In the genomic region with DNA sequence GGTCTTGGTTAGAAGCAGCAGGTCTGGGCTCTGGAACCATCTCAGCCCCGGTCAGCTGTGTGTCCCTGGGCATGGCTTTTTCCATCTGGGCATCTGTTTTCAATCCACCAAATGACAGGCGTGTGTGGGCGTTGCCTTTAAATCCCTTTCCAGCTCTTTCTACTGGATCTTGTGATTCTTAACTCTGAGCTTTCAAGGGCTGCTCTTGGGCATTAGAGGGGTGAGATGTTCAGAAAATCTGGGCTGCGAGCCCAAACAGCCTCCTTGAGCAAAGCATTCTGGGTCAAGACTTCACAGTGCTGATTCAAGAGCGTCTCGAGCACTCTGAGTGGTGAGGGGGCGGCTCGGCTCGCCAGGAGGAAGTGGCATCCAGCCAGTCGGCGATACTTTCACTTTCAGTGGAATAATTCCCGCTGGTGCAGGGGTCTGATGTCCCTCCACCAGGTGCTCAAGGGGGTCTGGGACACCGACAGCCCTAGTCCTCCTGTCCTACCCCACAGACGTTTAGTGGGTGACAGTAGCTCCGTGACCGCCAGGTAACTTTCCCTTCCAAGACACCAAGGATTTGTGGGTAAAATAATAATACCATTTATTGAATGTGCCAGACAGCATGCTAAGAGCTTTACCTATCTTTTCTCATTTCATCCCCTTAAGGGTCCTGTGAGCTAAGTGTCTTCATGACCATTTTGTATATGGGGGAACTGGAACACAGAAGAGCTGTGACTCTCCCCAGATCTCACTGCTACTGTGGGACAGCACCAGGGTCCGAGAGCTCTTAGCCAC, we compare ENCODE assay signal across 8 cellular contexts.
DNase-seq lines count a peak whose midpoint lies in the region; ATAC-seq and TF ChIP-seq lines count a peak whose summit lies in the region.

No MANE protein-coding gene starts in this region.

- H4K20me1 ChIP-seq in OCI-LY1 (ENCODE audit: insufficient read depth, low read length) = no peaks in the 10 kb centered on the region

- H3K79me2 ChIP-seq in ACC112 (ENCODE audit: control insufficient read depth, insufficient read depth, low read length, unreplicated experiment) (no peaks in the 10 kb centered on the region), OCI-LY1 (ENCODE audit: insufficient read depth, low read length) (no peaks in the 10 kb centered on the region)

- peaks cover 55% of the 10 kb centered on the region for H3K4me1 Mint-ChIP-seq in activated T-helper 1 cell treated with anti-CD3 and anti-CD28 coated beads, Interleukin-12 subunit alpha, Interleukin-12 subunit beta, Interleukin-2, Interleukin-4 antibody, amounts not matched to agents 30 ng/mL and 10 ng/mL and 1 ng/mL, durations not matched to agents 14 hours and 24 hours and 36 hours (ENCODE audit: low read depth)

- TF ChIP-seq EP300 in suprapubic skin (IDR thresholded peaks at IDR 0.05) = no peak

- no peaks in the 10 kb centered on the region for H3K27me3 ChIP-seq in ACC112 (ENCODE audit: insufficient read depth, low read length)
- no peaks in the 10 kb centered on the region for H3K27me3 ChIP-seq in OCI-LY1 (ENCODE audit: insufficient read depth, low read length)
- H3K27me3 ChIP-seq in suprapubic skin = no peaks in the 10 kb centered on the region

- H3F3A ChIP-seq in OCI-LY1 (ENCODE audit: insufficient read depth, low read length) = 0 out of 2 replicates have a peak, but pooled peaks cover 4% of the 10 kb centered on the region

- peak; percentile 56 for DNase-seq in activated T-helper 1 cell treated with anti-CD3 and anti-CD28 coated beads, Interleukin-12 subunit alpha, Interleukin-12 subunit beta, Interleukin-2, Interleukin-4 antibody, amounts not matched to agents 30 ng/mL and 10 ng/mL and 1 ng/mL, durations not matched to agents 14 hours and 24 hours and 36 hours (ENCODE audit: low spot score)
- DNase-seq in fibroblast of peridontal ligament (ENCODE audit: extremely low read depth) (peak; percentile 99), omental fat pad (ENCODE audit: low spot score) (peak; percentile 62), suprapubic skin (ENCODE audit: low spot score in 2 of 2) (peak; percentile 89)

- H3K36me3 Mint-ChIP-seq in activated T-helper 1 cell treated with anti-CD3 and anti-CD28 coated beads, Interleukin-12 subunit alpha, Interleukin-12 subunit beta, Interleukin-2, Interleukin-4 antibody, amounts not matched to agents 30 ng/mL and 10 ng/mL and 1 ng/mL, durations not matched to agents 14 hours and 24 hours and 36 hours (ENCODE audit: low read depth) = peaks cover 50% of the 10 kb centered on the region

- H3K27ac ChIP-seq in ACC112 (ENCODE audit: low read depth, low read length) (peak overlapping the region; percentile 29; the same call in 1 of the 2 replicates), OCI-LY1 (ENCODE audit: low read depth, low read length, poor library complexity, severe bottlenecking) (peak overlapping the region; percentile 64), suprapubic skin (peak overlapping the region; percentile 79)

- no peaks in the 10 kb centered on the region for H3K9me3 Mint-ChIP-seq in activated T-helper 1 cell treated with anti-CD3 and anti-CD28 coated beads, Interleukin-12 subunit alpha, Interleukin-12 subunit beta, Interleukin-2, Interleukin-4 antibody, amounts not matched to agents 30 ng/mL and 10 ng/mL and 1 ng/mL, durations not matched to agents 14 hours and 24 hours and 36 hours

- no peaks in the 10 kb centered on the region for H3K36me3 ChIP-seq in ACC112 (ENCODE audit: insufficient read depth, low read length)
- H3K36me3 ChIP-seq in OCI-LY1 (ENCODE audit: insufficient read depth, low read length) = no peaks in the 10 kb centered on the region
- no peaks in the 10 kb centered on the region for H3K36me3 ChIP-seq in suprapubic skin

- ATAC-seq in GM18907 (IDR thresholded peaks at IDR 0.05; ENCODE audit: unreplicated experiment) (peak; percentile 69), HG03196 (IDR thresholded peaks at IDR 0.05; ENCODE audit: unreplicated experiment) (peak; percentile 59), omental fat pad (ENCODE audit: low FRiP score) (peak; percentile 96)

- WGBS in suprapubic skin = 3% methylated on average over 16 of the region's 17 CpGs

- TF ChIP-seq CTCF in OCI-LY1 (IDR thresholded peaks at IDR 0.05; ENCODE audit: low read length) (no peak), omental fat pad (IDR thresholded peaks at IDR 0.05) (no peak), suprapubic skin (IDR thresholded peaks at IDR 0.05) (no peak)

- H3K9ac ChIP-seq in OCI-LY1 (ENCODE audit: low read length) = peak overlapping the region; percentile 61

- no peaks in the 10 kb centered on the region for H3K9me3 ChIP-seq in OCI-LY1 (ENCODE audit: low read length)
- H3K9me3 ChIP-seq in suprapubic skin = no peaks in the 10 kb centered on the region

- no peaks in the 10 kb centered on the region for H3K27me3 Mint-ChIP-seq in activated T-helper 1 cell treated with anti-CD3 and anti-CD28 coated beads, Interleukin-12 subunit alpha, Interleukin-12 subunit beta, Interleukin-2, Interleukin-4 antibody, amounts not matched to agents 30 ng/mL and 10 ng/mL and 1 ng/mL, durations not matched to agents 14 hours and 24 hours and 36 hours (ENCODE audit: insufficient read depth)

- H3K4me1 ChIP-seq in ACC112 (ENCODE audit: control insufficient read depth, insufficient read depth, low read length, unreplicated experiment) (peaks cover 20% of the 10 kb centered on the region), OCI-LY1 (ENCODE audit: insufficient read depth, low read length, severe bottlenecking) (peaks cover 45% of the 10 kb centered on the region), suprapubic skin (peaks cover 49% of the 10 kb centered on the region)

- H3K4me3 ChIP-seq in ACC112 (ENCODE audit: low read depth, low read length) (peak overlapping the region; percentile 86), OCI-LY1 (ENCODE audit: low read depth, low read length, poor library complexity, severe bottlenecking) (peak overlapping the region; percentile 62), suprapubic skin (peak overlapping the region; percentile 59)

- intact Hi-C loops in activated T-helper 1 cell treated with anti-CD3 and anti-CD28 coated beads, Interleukin-12 subunit alpha, Interleukin-12 subunit beta, Interleukin-2, Interleukin-4 antibody, amounts not matched to agents 30 ng/mL and 10 ng/mL and 1 ng/mL, durations not matched to agents 14 hours and 24 hours and 36 hours (cut with micrococcal nuclease) = loop anchor here (1.0 to 10.0 kb wide), 12 partner anchors 18 to 378 kb away; partner anchors contain the start of gene PLXNC1

- H3K9me2 ChIP-seq in OCI-LY1 (ENCODE audit: low read depth, low read length) = no peaks in the 10 kb centered on the region

- H3K27ac Mint-ChIP-seq in activated T-helper 1 cell treated with anti-CD3 and anti-CD28 coated beads, Interleukin-12 subunit alpha, Interleukin-12 subunit beta, Interleukin-2, Interleukin-4 antibody, amounts not matched to agents 30 ng/mL and 10 ng/mL and 1 ng/mL, durations not matched to agents 14 hours and 24 hours and 36 hours = peak overlapping the region; percentile 96

- H2AFZ ChIP-seq in ACC112 (ENCODE audit: low read length, unreplicated experiment) (peak overlapping the region; percentile 96), OCI-LY1 (ENCODE audit: low read length) (peak overlapping the region; percentile 92; the same call in 1 of the 2 replicates)

- peak overlapping the region; percentile 65 for H3K4me2 ChIP-seq in OCI-LY1 (ENCODE audit: low read length)

- H3K4me3 Mint-ChIP-seq in activated T-helper 1 cell treated with anti-CD3 and anti-CD28 coated beads, Interleukin-12 subunit alpha, Interleukin-12 subunit beta, Interleukin-2, Interleukin-4 antibody, amounts not matched to agents 30 ng/mL and 10 ng/mL and 1 ng/mL, durations not matched to agents 14 hours and 24 hours and 36 hours = peak overlapping the region; percentile 84

- no peak for TF ChIP-seq POLR2A in suprapubic skin (IDR thresholded peaks at IDR 0.05)

Comparison
In these comparisons a context has a peak if more than half of its experiments do, and no peak if none do; other contexts are left out.
1. Peak in every context shown above with its lines: DNase-seq, ATAC-seq, H3K4me3 ChIP-seq and H3K27ac ChIP-seq.
2. H3K27ac ChIP-seq: peak in every context shown above with its lines; median percentile 79 in suprapubic skin; 64 in OCI-LY1; 29 in ACC112.